Comparison of ENCODE assay signal across 10 cellular contexts in genomic region chrX:25196221-25196620, GRCh38.
"Had no signal": no experiment of that assay in that cellular context is flagged by ENCODE, and none has a peak within 500 bp of the region (broad histone marks: within the 10 kb centered on the region; RNA-seq: fewer than 3 reads in every experiment).

No MANE protein-coding gene starts in this region.

- ATAC-seq: GM23338, HCT116 had no signal

- FAIRE-seq: H1, H54 had no signal

- H3K27ac ChIP-seq: GM23248 had no signal

- H3K4me2 ChIP-seq: GM23338 had no signal

- DNase-seq: GM23248, GOT3, H7, H9, HCEC 1CT, HFFc6 had no signal

- H3K4me3 ChIP-seq: GM23248, GM23338 had no signal
